ENCODE assay signal across 8 cellular contexts in genomic region chr19:2095338-2095938, GRCh38. TPM values are rescaled to one million over a fixed set of nuclear protein-coding genes. Genes with fewer than 3 reads are reported as not detected.
DNase-seq lines count a peak whose midpoint lies in the region; ATAC-seq and TF ChIP-seq lines count a peak whose summit lies in the region.

No MANE protein-coding gene starts in this region.

- no peak for ATAC-seq in HG03432 (IDR thresholded peaks at IDR 0.05; ENCODE audit: unreplicated experiment)
- ATAC-seq in HG02759 (IDR thresholded peaks at IDR 0.05; ENCODE audit: unreplicated experiment) = no peak

- TF ChIP-seq POLR2A in esophagus squamous epithelium (IDR thresholded peaks at IDR 0.05) = no peak

- TF ChIP-seq CTCF in esophagus squamous epithelium (IDR thresholded peaks at IDR 0.05) = no peak

- H3K4me1 ChIP-seq in SJSA1 (replicated peaks) (peaks cover 34% of the 10 kb centered on the region), esophagus squamous epithelium (peaks cover 48 to 68% (median 58%) of the 10 kb centered on the region in 3 donors)

- 30 to 31% methylated on average over 18 to 32 of the region's 39 CpGs for WGBS in esophagus squamous epithelium, 2 donors

- H3K27me3 ChIP-seq in SJSA1 (replicated peaks) (no peaks in the 10 kb centered on the region), esophagus squamous epithelium (no peaks in the 10 kb centered on the region)

- H3K27ac ChIP-seq in SJSA1 (no peak overlapping the region), esophagus squamous epithelium (peak overlapping the region; percentile 96 to 99 (median 98))

- intact Hi-C loops in esophagus squamous epithelium (cut with DNase I) = no loop called here

- H3K36me3 ChIP-seq in SJSA1 (peaks cover 26% of the 10 kb centered on the region), esophagus squamous epithelium (peaks cover 5 to 17% (median 11%) of the 10 kb centered on the region in 3 donors)

- DNase-seq in SJSA1 (ENCODE audit: low read depth in 1 of 2, low spot score in 2 of 2) = peak; percentile 30 to 43
- DNase-seq in esophagus squamous epithelium (lab: John Stamatoyannopoulos, UW) = no peak
- peak; percentile 38 for DNase-seq in retina
- no peak for DNase-seq in Ammon's horn (ENCODE audit: low spot score)
- no peak for DNase-seq in MV-4-11 (lab: John Stamatoyannopoulos, UW)

- H3K9me3 ChIP-seq in SJSA1 (replicated peaks) (no peaks in the 10 kb centered on the region), esophagus squamous epithelium (no peaks in the 10 kb centered on the region)

- H3K4me3 ChIP-seq in GM08714 (ENCODE audit: low read length) (peak overlapping the region; percentile 78), SJSA1 (peak overlapping the region; percentile 64), esophagus squamous epithelium (peak overlapping the region; percentile 68 to 91 (median 83))

RNA-seq across cellular contexts. Expression of gene MOB3A, which starts 0.7 kb away (rescaled TPM):
- 10.1 and 20.6 TPM in 2 replicates for total RNA-seq in SJSA1 (2014; rRNA removed; shearing (Covaris generic))
- 10 to 100 TPM; 22.9 to 26.9 (median 23.6) TPM for total RNA-seq in esophagus squamous epithelium

RNA-seq across cellular contexts. Expression of gene IZUMO4, which starts 1.3 kb away (rescaled TPM):
- total RNA-seq in SJSA1 (2014; rRNA removed; shearing (Covaris generic)) = 1.9 TPM in 1 of 2 replicates, not detected in the other
- 10 to 100 TPM in 1 of 4 donors, 1 to 10 TPM in 2, not detected in 1; 3.0 to 11.4 (median 3.2) TPM for total RNA-seq in esophagus squamous epithelium

RNA-seq across cellular contexts. Expression of gene MKNK2, which starts 44.4 kb away (rescaled TPM):
- total RNA-seq in SJSA1 (2014; rRNA removed; shearing (Covaris generic)) = 18.7 and 31.6 TPM in 2 replicates
- total RNA-seq in esophagus squamous epithelium = 100 to 1,000 TPM; 147 to 300 (median 189) TPM

RNA-seq across cellular contexts. Expression of gene AP3D1, which starts 55.9 kb away (rescaled TPM):
- total RNA-seq in SJSA1 (2014; rRNA removed; shearing (Covaris generic)) = 66.5 and 78.9 TPM in 2 replicates
- 10 to 100 TPM; 47.7 to 99.9 (median 71.8) TPM for total RNA-seq in esophagus squamous epithelium

Comparison
In these comparisons a context has a peak if more than half of its experiments do, and no peak if none do; other contexts are left out.
1. DNase-seq: peak in SJSA1 (2 of 2) and retina (single experiment); none in esophagus squamous epithelium (single experiment), Ammon's horn (single experiment) and MV-4-11 (single experiment).
2. Peak in every context shown above with its lines, with median percentiles within 50 percentile points of each other: H3K4me3 ChIP-seq.